ENCODE assay signal across 1 cellular context in genomic region chr11:66263785-66264184, GRCh38.
TF ChIP-seq lines count a peak whose summit lies in the region.

No MANE protein-coding gene starts in this region.

TF ChIP-seq in K562, 482 proteins besides CTCF, POLR2A, EP300 and RAD21:
- TF ChIP-seq POLR2G (IDR thresholded peaks at IDR 0.05; ENCODE audit: low read depth, low read length) = peak; percentile 53
- no peak for TF ChIP-seq DACH1 (IDR thresholded peaks at IDR 0.05; ENCODE audit: partially characterized antibody)
TF ChIP-seq in K562: peak in this region for 1.
